In the genomic region with DNA sequence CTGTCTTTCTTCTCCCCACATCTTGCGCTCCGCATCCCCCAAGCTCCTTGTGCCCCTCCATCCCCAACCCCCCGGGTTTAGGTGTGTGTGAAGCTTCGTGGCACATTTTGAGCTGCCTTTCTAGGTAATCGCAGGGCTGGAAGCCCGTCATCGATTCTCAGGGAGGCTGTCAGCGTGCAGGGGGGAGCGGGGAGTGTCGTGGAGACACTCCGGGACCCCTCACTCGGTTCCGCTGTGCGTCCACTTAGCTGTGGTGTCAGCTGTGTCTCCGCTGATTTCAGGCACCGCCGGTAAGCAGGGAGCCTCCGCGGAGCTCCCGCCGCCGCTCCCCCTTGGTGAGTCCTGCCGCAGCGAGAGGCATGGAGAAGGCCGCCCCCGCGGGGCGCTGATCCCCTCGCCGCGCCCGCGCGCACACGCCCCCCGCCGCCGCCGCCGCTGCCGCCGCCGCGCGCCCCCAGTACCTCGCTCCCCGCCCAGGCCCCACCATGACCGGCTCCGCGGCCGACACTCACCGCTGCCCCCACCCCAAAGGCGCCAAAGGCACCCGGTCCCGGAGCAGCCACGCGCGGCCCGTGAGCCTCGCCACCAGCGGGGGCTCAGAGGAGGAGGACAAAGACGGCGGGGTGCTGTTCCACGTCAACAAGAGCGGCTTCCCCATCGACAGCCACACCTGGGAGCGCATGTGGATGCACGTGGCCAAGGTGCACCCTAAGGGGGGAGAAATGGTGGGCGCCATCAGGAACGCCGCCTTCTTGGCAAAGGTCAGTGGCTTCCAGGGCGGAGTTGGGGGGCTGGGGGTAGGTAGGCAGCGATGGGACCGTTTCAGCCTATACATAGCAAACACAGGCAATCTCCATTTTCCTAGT, we compare ENCODE assay signal across 8 cellular contexts. TPM values are rescaled to one million over a fixed set of nuclear protein-coding genes. Genes with fewer than 3 reads are reported as not detected.
DNase-seq lines count a peak whose midpoint lies in the region; ATAC-seq and TF ChIP-seq lines count a peak whose summit lies in the region.

No MANE protein-coding gene starts in this region.

- POLR2A ChIA-PET in activated CD4-positive, alpha-beta T cell treated with anti-CD3 and anti-CD28 coated beads, Interleukin-2, amount 10 ng/mL, durations not matched to agents 7 days and 5 days (lab: Charles Lee), result interaction anchor here (0.7 kb wide), 2 partner anchors 27 to 1341 kb away, joined by 3 to 5 read pairs; no protein-coding TSS in a partner anchor
- POLR2A ChIA-PET in Panc1 (lab: Charles Lee), result no interaction called here

- peak overlapping the region; percentile 86 for H3K4me2 ChIP-seq in fibroblast of lung (ENCODE audit: extremely low read depth, insufficient read depth, low read length)

- CTCF ChIA-PET in activated CD4-positive, alpha-beta T cell treated with anti-CD3 and anti-CD28 coated beads, Interleukin-2, amount 10 ng/mL, durations not matched to agents 7 days and 5 days (lab: Charles Lee), result interaction anchor here (0.6 to 1.3 kb wide), 5 partner anchors 10 to 1270 kb away, joined by 3 to 4 read pairs (median 3); no protein-coding TSS in a partner anchor
- CTCF ChIA-PET in Panc1 (lab: Charles Lee), result interaction anchor here (0.5 kb wide), 1 partner anchor 130 kb away, joined by 5 read pairs; no protein-coding TSS in a partner anchor

- BruUV-seq in Panc1 (replicated peaks; lab: Mats Ljungman, UMichigan), result no TSS peak

- in situ Hi-C loops in Panc1 (cut with HindIII; ENCODE audit: low pct_unique_long_range_greater_than_20kb, low sequenced_read_pairs), result no loop called here

- H3K27ac Mint-ChIP-seq in activated CD4-positive, alpha-beta T cell treated with anti-CD3 and anti-CD28 coated beads, Interleukin-2, amount 10 ng/mL, durations not matched to agents 7 days and 5 days, result no peak overlapping the region
- H3K27ac Mint-ChIP-seq in progenitor cell of endocrine pancreas, result peak overlapping the region; percentile 94

- no peak for DNase-seq in activated CD4-positive, alpha-beta T cell treated with anti-CD3 and anti-CD28 coated beads, Interleukin-2, amount 10 ng/mL, durations not matched to agents 7 days and 5 days
- no peak for DNase-seq in activated CD4-positive, alpha-beta T cell treated with anti-CD3 and anti-CD28 coated beads for 1 hour
- DNase-seq in Panc1 (ENCODE audit: low read depth, low spot score) (no peak), fibroblast of lung (ENCODE audit: low read depth in 2 of 2) (peak in 1 of 2 donors; percentile 13), progenitor cell of endocrine pancreas (ENCODE audit: low spot score, unreplicated experiment) (peak; percentile 11), GM10266 (ENCODE audit: extremely low spot score) (no peak), HPDE6-E6E7 (ENCODE audit: extremely low spot score) (no peak), HUDEP-2 (lab: John Stamatoyannopoulos, UW; ENCODE audit: unreplicated experiment in 76 of 76) (no peak)

- H3K4me1 ChIP-seq in Panc1 (ENCODE audit: control insufficient read depth, insufficient read depth, low read length) (no peaks in the 10 kb centered on the region), fibroblast of lung (ENCODE audit: control insufficient read depth, extremely low read depth, insufficient read depth, low read length) (peaks cover 2% of the 10 kb centered on the region)

- H3K9me3 Mint-ChIP-seq in activated CD4-positive, alpha-beta T cell treated with anti-CD3 and anti-CD28 coated beads, Interleukin-2, amount 10 ng/mL, durations not matched to agents 7 days and 5 days, result peaks cover 5% of the 10 kb centered on the region
- H3K9me3 Mint-ChIP-seq in progenitor cell of endocrine pancreas (ENCODE audit: low read depth), result no peaks in the 10 kb centered on the region

- peak overlapping the region; percentile 77 for H3K4me3 Mint-ChIP-seq in activated CD4-positive, alpha-beta T cell treated with anti-CD3 and anti-CD28 coated beads, Interleukin-2, amount 10 ng/mL, durations not matched to agents 7 days and 5 days
- peak overlapping the region; percentile 83 for H3K4me3 Mint-ChIP-seq in progenitor cell of endocrine pancreas (ENCODE audit: low read depth)

- H2AFZ ChIP-seq in fibroblast of lung (ENCODE audit: low read length), result peak overlapping the region; percentile 5

- peaks cover 71% of the 10 kb centered on the region for H3K27me3 Mint-ChIP-seq in activated CD4-positive, alpha-beta T cell treated with anti-CD3 and anti-CD28 coated beads, Interleukin-2, amount 10 ng/mL, durations not matched to agents 7 days and 5 days
- peaks cover 20% of the 10 kb centered on the region for H3K27me3 Mint-ChIP-seq in progenitor cell of endocrine pancreas

- peak overlapping the region; percentile 53 to 67 for H3K4me3 ChIP-seq in Panc1 (ENCODE audit: low read depth in 2 of 2, low read length in 2 of 2)
- peak overlapping the region; percentile 26 to 72 (median 57) for H3K4me3 ChIP-seq in fibroblast of lung (replicated peaks in 1 of 4; ENCODE audit: control extremely low read depth in 1 of 4, insufficient read depth in 1 of 4, low read depth in 3 of 4, low read length in 4 of 4)

- no peak overlapping the region for H3K27ac ChIP-seq in Panc1 (ENCODE audit: low read length)
- H3K27ac ChIP-seq in fibroblast of lung (ENCODE audit: insufficient read depth, low read length), result no peak overlapping the region

- no peaks in the 10 kb centered on the region for H3K79me2 ChIP-seq in fibroblast of lung (ENCODE audit: control insufficient read depth, insufficient read depth, low read length)

- H3K36me3 ChIP-seq in Panc1 (ENCODE audit: control insufficient read depth, insufficient read depth, low read length) (no peaks in the 10 kb centered on the region), fibroblast of lung (ENCODE audit: control insufficient read depth, insufficient read depth, low read length) (no peaks in the 10 kb centered on the region)

- no peak for TF ChIP-seq CTCF in Panc1 (IDR thresholded peaks at IDR 0.05)
- no peak for TF ChIP-seq CTCF in fibroblast of lung (conservative IDR thresholded peaks at IDR 0.05 in 1 of 2, IDR thresholded peaks at IDR 0.05 in 1 of 2; ENCODE audit: low read depth in 1 of 2, low read length in 2 of 2)
- no peak for TF ChIP-seq CTCF in progenitor cell of endocrine pancreas (IDR thresholded peaks at IDR 0.05; ENCODE audit: unreplicated experiment)
- no peak for TF ChIP-seq CTCF in GM10266 (IDR thresholded peaks at IDR 0.05; ENCODE audit: control insufficient read depth, insufficient read depth, low read depth, missing control alignments)

- intact Hi-C loops in Panc1 (cut with micrococcal nuclease; ENCODE audit: unreplicated experiment), result no loop called here

- ATAC-seq in Panc1, result peak; percentile 9; the same call in 1 of the 2 replicates

- no peak overlapping the region for H3K9ac ChIP-seq in fibroblast of lung (ENCODE audit: insufficient read depth, low read length)

- no peaks in the 10 kb centered on the region for H4K20me1 ChIP-seq in fibroblast of lung (ENCODE audit: control insufficient read depth, extremely low read depth, insufficient read depth, low read length)

- H3K9me3 ChIP-seq in Panc1 (ENCODE audit: control insufficient read depth, insufficient read depth, low read depth, low read length), result no peaks in the 10 kb centered on the region
- H3K9me3 ChIP-seq in fibroblast of lung (ENCODE audit: control insufficient read depth, insufficient read depth, low read depth, low read length), result no peaks in the 10 kb centered on the region

- H3K36me3 Mint-ChIP-seq in activated CD4-positive, alpha-beta T cell treated with anti-CD3 and anti-CD28 coated beads, Interleukin-2, amount 10 ng/mL, durations not matched to agents 7 days and 5 days (ENCODE audit: low read depth), result no peaks in the 10 kb centered on the region
- H3K36me3 Mint-ChIP-seq in progenitor cell of endocrine pancreas (ENCODE audit: insufficient read depth), result peaks cover 4% of the 10 kb centered on the region

- H3K27me3 ChIP-seq in Panc1 (ENCODE audit: control insufficient read depth, insufficient read depth, low read length) (peaks cover 8% of the 10 kb centered on the region; the same call in 1 of the 2 replicates), fibroblast of lung (ENCODE audit: control insufficient read depth, insufficient read depth, low read length) (peaks cover 51% of the 10 kb centered on the region)

- H3K4me1 Mint-ChIP-seq in activated CD4-positive, alpha-beta T cell treated with anti-CD3 and anti-CD28 coated beads, Interleukin-2, amount 10 ng/mL, durations not matched to agents 7 days and 5 days, result peaks cover 11% of the 10 kb centered on the region
- peaks cover 4% of the 10 kb centered on the region for H3K4me1 Mint-ChIP-seq in progenitor cell of endocrine pancreas (ENCODE audit: low read depth)

RNA-seq across cellular contexts. Expression of a gene that starts 0.9 kb away (rescaled TPM):
- total RNA-seq in activated CD4-positive, alpha-beta T cell treated with anti-CD3 and anti-CD28 coated beads, Interleukin-2, amount 10 ng/mL, durations not matched to agents 7 days and 5 days, result under 1 TPM in 1 of 2 experiments, not detected in 1; 0.12 TPM
- total RNA-seq in Panc1 (2021; ENCODE audit: unreplicated experiment) (1.7 TPM), fibroblast of lung (0.17 and 1.0 TPM in 2 replicates), progenitor cell of endocrine pancreas (15.8 and 17.8 TPM in 2 replicates)
- 1.5 TPM for polyA plus RNA-seq in Panc1 (2012; ENCODE audit: insufficient read length)
- polyA plus RNA-seq in fibroblast of lung, result 0.22 and 0.46 TPM in 2 replicates
- polyA plus RNA-seq in fibroblast of lung (2012), result 0.17 and 0.59 TPM in 2 replicates
- not detected in 2 replicates for polyA minus RNA-seq in fibroblast of lung (ENCODE audit: low replicate concordance)
